ENCODE assay signal across 12 cellular contexts in genomic region chr12:120109570-120110267, GRCh38. TPM values are rescaled to one million over a fixed set of nuclear protein-coding genes. Genes with fewer than 3 reads are reported as not detected.
DNase-seq lines count a peak whose midpoint lies in the region; ATAC-seq and TF ChIP-seq lines count a peak whose summit lies in the region.
"Had no signal": no experiment of that assay in that cellular context is flagged by ENCODE, and none has a peak within 500 bp of the region (broad histone marks: within the 10 kb centered on the region; RNA-seq: fewer than 3 reads in every experiment).

No MANE protein-coding gene starts in this region.

- H3K36me3 ChIP-seq in Loucy (ENCODE audit: insufficient read depth, low read length), result peaks cover 17% of the 10 kb centered on the region; the same call in 1 of the 2 replicates
- H3K36me3 ChIP-seq in neutrophil, result peaks cover 38% of the 10 kb centered on the region
- peaks cover 29% of the 10 kb centered on the region for H3K36me3 ChIP-seq in left ventricle myocardium inferior

- H3K4me3 ChIP-seq in Loucy (ENCODE audit: low read length, poor library complexity, severe bottlenecking), result peak overlapping the region; percentile 60
- H3K4me3 ChIP-seq in neutrophil (ENCODE audit: low read depth in 1 of 2, low read length in 1 of 2), result no peak overlapping the region
- H3K4me3 ChIP-seq in left ventricle myocardium inferior, result no peak overlapping the region
- H3K4me3 ChIP-seq: lower lobe of right lung had no signal

- H3K27ac ChIP-seq in neutrophil, result peak overlapping the region; percentile 83
- H3K27ac ChIP-seq in left ventricle myocardium inferior (replicated peaks), result no peak overlapping the region

- peaks cover 91% of the 10 kb centered on the region for H3K79me2 ChIP-seq in Loucy (ENCODE audit: insufficient read depth, low read length)

- peaks cover 21% of the 10 kb centered on the region for H3K4me1 ChIP-seq in Loucy (ENCODE audit: insufficient read depth, low read length, poor library complexity, severe bottlenecking)
- H3K4me1 ChIP-seq in neutrophil (ENCODE audit: control insufficient read depth in 1 of 2, insufficient read depth in 1 of 2, low read depth in 1 of 2, low read length in 1 of 2), result peaks cover 25% of the 10 kb centered on the region in 2 experiments
- peaks cover 54% of the 10 kb centered on the region for H3K4me1 ChIP-seq in left ventricle myocardium inferior

- intact Hi-C loops in left ventricle myocardium inferior (cut with micrococcal nuclease), result no loop called here

- H3K9me3 ChIP-seq in Loucy (ENCODE audit: insufficient read depth, low read depth, low read length) (no peaks in the 10 kb centered on the region), neutrophil (no peaks in the 10 kb centered on the region), left ventricle myocardium inferior (replicated peaks) (no peaks in the 10 kb centered on the region)
- H3K9me3 ChIP-seq: lower lobe of right lung, SK-N-SH had no signal

- no peaks in the 10 kb centered on the region for H3F3A ChIP-seq in Loucy (ENCODE audit: low read depth)

- no peak overlapping the region for H3K27ac Mint-ChIP-seq in T-helper 2 cell treated with Interferon-gamma antibody and Interleukin-4, amounts not matched to agents 5 μg/mL and 100 μg/mL, for 36 hours
- H3K27ac Mint-ChIP-seq in central memory CD8-positive, alpha-beta T cell (ENCODE audit: low read depth), result peak overlapping the region; percentile 71
- no peak overlapping the region for H3K27ac Mint-ChIP-seq in glutamatergic neuron (ENCODE audit: unreplicated experiment)

- peaks cover 79% of the 10 kb centered on the region for H4K20me1 ChIP-seq in Loucy (ENCODE audit: insufficient read depth, low read length, poor library complexity, severe bottlenecking)

- TF ChIP-seq CTCF in Loucy (conservative IDR thresholded peaks at IDR 0.05; ENCODE audit: low read length) (no peak), neutrophil (IDR thresholded peaks at IDR 0.05) (no peak), left ventricle myocardium inferior (IDR thresholded peaks at IDR 0.05; ENCODE audit: borderline replicate concordance) (no peak), glutamatergic neuron (IDR thresholded peaks at IDR 0.05; ENCODE audit: partially characterized antibody, unreplicated experiment) (no peak)

- H3K4me3 Mint-ChIP-seq in T-helper 2 cell treated with Interferon-gamma antibody and Interleukin-4, amounts not matched to agents 5 μg/mL and 100 μg/mL, for 36 hours, result peak overlapping the region; percentile 45
- peak overlapping the region; percentile 69 for H3K4me3 Mint-ChIP-seq in central memory CD8-positive, alpha-beta T cell
- no peak overlapping the region for H3K4me3 Mint-ChIP-seq in glutamatergic neuron (ENCODE audit: unreplicated experiment)

- peaks cover 46% of the 10 kb centered on the region for H3K36me3 Mint-ChIP-seq in T-helper 2 cell treated with Interferon-gamma antibody and Interleukin-4, amounts not matched to agents 5 μg/mL and 100 μg/mL, for 36 hours (ENCODE audit: low read depth)
- H3K36me3 Mint-ChIP-seq in central memory CD8-positive, alpha-beta T cell (ENCODE audit: insufficient read depth), result peaks cover 39% of the 10 kb centered on the region
- H3K36me3 Mint-ChIP-seq in glutamatergic neuron (ENCODE audit: unreplicated experiment), result no peaks in the 10 kb centered on the region

- H3K9me3 Mint-ChIP-seq in T-helper 2 cell treated with Interferon-gamma antibody and Interleukin-4, amounts not matched to agents 5 μg/mL and 100 μg/mL, for 36 hours, result no peaks in the 10 kb centered on the region
- H3K9me3 Mint-ChIP-seq in central memory CD8-positive, alpha-beta T cell, result no peaks in the 10 kb centered on the region
- peaks cover 3% of the 10 kb centered on the region for H3K9me3 Mint-ChIP-seq in glutamatergic neuron (ENCODE audit: unreplicated experiment)

- peak overlapping the region; percentile 24 for H3K9ac ChIP-seq in Loucy (ENCODE audit: low read depth, low read length, poor library complexity, severe bottlenecking)
- H3K9ac ChIP-seq: SK-N-SH had no signal

- ATAC-seq in central memory CD8-positive, alpha-beta T cell (replicated peaks; ENCODE audit: extremely low read depth, poor library complexity, severe bottlenecking), result no peak
- ATAC-seq in HG03280 (IDR thresholded peaks at IDR 0.05; ENCODE audit: unreplicated experiment), result no peak

- no peaks in the 10 kb centered on the region for H3K9me2 ChIP-seq in Loucy (replicated peaks; ENCODE audit: low read depth, low read length)
- H3K9me2 ChIP-seq: SK-N-SH had no signal

- H3K4me2 ChIP-seq in Loucy (ENCODE audit: low read depth, low read length, poor library complexity, severe bottlenecking), result peak overlapping the region; percentile 68
- H3K4me2 ChIP-seq: SK-N-SH had no signal

- no peak for DNase-seq in T-helper 2 cell treated with Interferon-gamma antibody and Interleukin-4, amounts not matched to agents 5 μg/mL and 100 μg/mL, for 36 hours (ENCODE audit: low spot score)
- no peak for DNase-seq in T-helper 2 cell
- no peak for DNase-seq in central memory CD8-positive, alpha-beta T cell (ENCODE audit: low spot score in 2 of 2)
- DNase-seq in left ventricle myocardium inferior, result no peak
- no peak for DNase-seq in glutamatergic neuron
- DNase-seq: 8988T, amniotic stem cell, lower lobe of right lung, SK-N-SH had no signal

- no peaks in the 10 kb centered on the region for H3K27me3 ChIP-seq in Loucy (ENCODE audit: insufficient read depth, low read length, poor library complexity, severe bottlenecking)
- no peaks in the 10 kb centered on the region for H3K27me3 ChIP-seq in neutrophil
- no peaks in the 10 kb centered on the region for H3K27me3 ChIP-seq in left ventricle myocardium inferior (ENCODE audit: low read depth)

- H3K4me1 Mint-ChIP-seq in T-helper 2 cell treated with Interferon-gamma antibody and Interleukin-4, amounts not matched to agents 5 μg/mL and 100 μg/mL, for 36 hours (ENCODE audit: low read depth), result peaks cover 36% of the 10 kb centered on the region
- H3K4me1 Mint-ChIP-seq in central memory CD8-positive, alpha-beta T cell, result peaks cover 65% of the 10 kb centered on the region
- H3K4me1 Mint-ChIP-seq in glutamatergic neuron (ENCODE audit: low read depth, unreplicated experiment), result peaks cover 17% of the 10 kb centered on the region

- no peak overlapping the region for H2AFZ ChIP-seq in Loucy (ENCODE audit: low read length)

- no peaks in the 10 kb centered on the region for H3K27me3 Mint-ChIP-seq in T-helper 2 cell treated with Interferon-gamma antibody and Interleukin-4, amounts not matched to agents 5 μg/mL and 100 μg/mL, for 36 hours (ENCODE audit: low read depth)
- H3K27me3 Mint-ChIP-seq in central memory CD8-positive, alpha-beta T cell, result no peaks in the 10 kb centered on the region
- peaks cover 6% of the 10 kb centered on the region for H3K27me3 Mint-ChIP-seq in glutamatergic neuron (ENCODE audit: unreplicated experiment)

RNA-seq across cellular contexts. Expression of gene RAB35, which starts 6.8 kb away (rescaled TPM):
- total RNA-seq in left ventricle myocardium inferior (21.9 TPM), glutamatergic neuron (ENCODE audit: unreplicated experiment) (57.2 TPM)
